20 cellular contexts compared by ENCODE assay signal in genomic region chr11:126129681-126130671, GRCh38.
A peak's percentile ranks its signal among the peaks of the same experiment; 100 is the strongest.
DNase-seq lines count a peak whose midpoint lies in the region; ATAC-seq and TF ChIP-seq lines count a peak whose summit lies in the region.
"Had no signal": no experiment of that assay in that cellular context is flagged by ENCODE, and none has a peak within 500 bp of the region (broad histone marks: within the 10 kb centered on the region; RNA-seq: fewer than 3 reads in every experiment).

No MANE protein-coding gene starts in this region.

- peak overlapping the region; percentile 22 for H3K27ac Mint-ChIP-seq in glutamatergic neuron (ENCODE audit: unreplicated experiment)
- H3K27ac Mint-ChIP-seq: activated CD4-positive, alpha-beta T cell treated with anti-CD3 and anti-CD28 coated beads for 36 hours; CD8-positive, alpha-beta T cell; naive thymus-derived CD8-positive, alpha-beta T cell; T-cell had no signal

- H3K4me1 Mint-ChIP-seq in glutamatergic neuron (ENCODE audit: low read depth, unreplicated experiment): peaks cover 8% of the 10 kb centered on the region
- H3K4me1 Mint-ChIP-seq: activated CD4-positive, alpha-beta T cell treated with anti-CD3 and anti-CD28 coated beads for 36 hours; naive thymus-derived CD8-positive, alpha-beta T cell; T-cell had no signal

- no peak for TF ChIP-seq CTCF in glutamatergic neuron (IDR thresholded peaks at IDR 0.05; ENCODE audit: partially characterized antibody, unreplicated experiment)
- TF ChIP-seq CTCF in spleen (IDR thresholded peaks at IDR 0.05 in 8 of 11, conservative IDR thresholded peaks at IDR 0.05 in 3 of 11): no peak

- H3K9me3 ChIP-seq in spleen: no peaks in the 10 kb centered on the region
- H3K9me3 ChIP-seq: heart right ventricle had no signal

- H3K27me3 ChIP-seq in spleen (replicated peaks in 1 of 7): no peaks in the 10 kb centered on the region
- H3K27me3 ChIP-seq: heart right ventricle had no signal

- DNase-seq in DMS153 (lab: John Stamatoyannopoulos, UW) (peak; percentile 55), DMS153 treated with DMSO at 0.1 percent for 48 hours (lab: John Stamatoyannopoulos, UW; ENCODE audit: unreplicated experiment) (no peak), NCI-H524 treated with DMSO at 0.1 percent for 48 hours (lab: John Stamatoyannopoulos, UW) (peak; percentile 98), glutamatergic neuron (no peak), spleen (peak; percentile 54), NCI-H526 treated with DMSO at 0.1 percent for 48 hours (lab: John Stamatoyannopoulos, UW) (no peak)
- DNase-seq in activated CD4-positive, alpha-beta T cell treated with anti-CD3 and anti-CD28 coated beads for 1 hour: no peak
- DNase-seq: activated CD4-positive, alpha-beta T cell treated with anti-CD3 and anti-CD28 coated beads for 36 hours; activated T-cell treated with anti-CD3 and anti-CD28 coated beads, Interleukin-2, amount 50 U/mL, for 48 hours; CD8-positive, alpha-beta T cell; H7; heart right ventricle; Kasumi-1; naive thymus-derived CD8-positive, alpha-beta T cell; NCI-H2081 treated with DMSO at 0.1 percent for 48 hours; stimulated activated naive CD4-positive, alpha-beta T cell; T-cell had no signal

- no peaks in the 10 kb centered on the region for H3K36me3 ChIP-seq in spleen
- H3K36me3 ChIP-seq: heart right ventricle had no signal

- H3K9me3 Mint-ChIP-seq in glutamatergic neuron (ENCODE audit: unreplicated experiment): no peaks in the 10 kb centered on the region
- H3K9me3 Mint-ChIP-seq: CD8-positive, alpha-beta T cell; naive thymus-derived CD8-positive, alpha-beta T cell; T-cell had no signal

- H3K4me3 ChIP-seq in spleen: no peak overlapping the region
- H3K4me3 ChIP-seq: heart right ventricle had no signal

- H3K27me3 Mint-ChIP-seq in glutamatergic neuron (ENCODE audit: unreplicated experiment): peaks cover 6% of the 10 kb centered on the region
- H3K27me3 Mint-ChIP-seq: activated CD4-positive, alpha-beta T cell treated with anti-CD3 and anti-CD28 coated beads for 36 hours; T-cell had no signal

- no peak for ATAC-seq in GM18868 (IDR thresholded peaks at IDR 0.05; ENCODE audit: unreplicated experiment)
- ATAC-seq: activated CD4-positive, alpha-beta T cell treated with anti-CD3 and anti-CD28 coated beads for 36 hours; CD8-positive, alpha-beta T cell; naive thymus-derived CD8-positive, alpha-beta T cell; sciatic nerve; T-cell had no signal

- TF ChIP-seq POLR2A in spleen (IDR thresholded peaks at IDR 0.05): no peak

- WGBS in spleen, 5 donors: 68 to 84% (median 81%) methylated on average over 13 of the region's 13 CpGs

- no peaks in the 10 kb centered on the region for H3K36me3 Mint-ChIP-seq in glutamatergic neuron (ENCODE audit: unreplicated experiment)
- H3K36me3 Mint-ChIP-seq: CD8-positive, alpha-beta T cell; naive thymus-derived CD8-positive, alpha-beta T cell; T-cell had no signal

- no peak overlapping the region for H3K4me3 Mint-ChIP-seq in glutamatergic neuron (ENCODE audit: unreplicated experiment)
- H3K4me3 Mint-ChIP-seq: activated CD4-positive, alpha-beta T cell treated with anti-CD3 and anti-CD28 coated beads for 36 hours; CD8-positive, alpha-beta T cell; naive thymus-derived CD8-positive, alpha-beta T cell; T-cell had no signal

- no peak overlapping the region for H3K27ac ChIP-seq in spleen
- H3K27ac ChIP-seq: 22Rv1, heart right ventricle had no signal

- peaks cover 0 to 6% (median 0%) of the 10 kb centered on the region in 6 donors for H3K4me1 ChIP-seq in spleen

- intact Hi-C loops in spleen (cut with DNase I; ENCODE audit: low total_unique reads): no loop called here

Comparison
In these comparisons a context has a peak if more than half of its experiments do, and no peak if none do; other contexts are left out.
1. DNase-seq: peak in DMS153 (single experiment), NCI-H524 treated with DMSO at 0.1 percent for 48 hours (single experiment) and spleen (single experiment); none in DMS153 treated with DMSO at 0.1 percent for 48 hours (single experiment), glutamatergic neuron (single experiment), NCI-H526 treated with DMSO at 0.1 percent for 48 hours (single experiment) and activated CD4-positive, alpha-beta T cell treated with anti-CD3 and anti-CD28 coated beads for 1 hour (single experiment).